Comparison of ENCODE assay signal across 8 cellular contexts in the genomic region with DNA sequence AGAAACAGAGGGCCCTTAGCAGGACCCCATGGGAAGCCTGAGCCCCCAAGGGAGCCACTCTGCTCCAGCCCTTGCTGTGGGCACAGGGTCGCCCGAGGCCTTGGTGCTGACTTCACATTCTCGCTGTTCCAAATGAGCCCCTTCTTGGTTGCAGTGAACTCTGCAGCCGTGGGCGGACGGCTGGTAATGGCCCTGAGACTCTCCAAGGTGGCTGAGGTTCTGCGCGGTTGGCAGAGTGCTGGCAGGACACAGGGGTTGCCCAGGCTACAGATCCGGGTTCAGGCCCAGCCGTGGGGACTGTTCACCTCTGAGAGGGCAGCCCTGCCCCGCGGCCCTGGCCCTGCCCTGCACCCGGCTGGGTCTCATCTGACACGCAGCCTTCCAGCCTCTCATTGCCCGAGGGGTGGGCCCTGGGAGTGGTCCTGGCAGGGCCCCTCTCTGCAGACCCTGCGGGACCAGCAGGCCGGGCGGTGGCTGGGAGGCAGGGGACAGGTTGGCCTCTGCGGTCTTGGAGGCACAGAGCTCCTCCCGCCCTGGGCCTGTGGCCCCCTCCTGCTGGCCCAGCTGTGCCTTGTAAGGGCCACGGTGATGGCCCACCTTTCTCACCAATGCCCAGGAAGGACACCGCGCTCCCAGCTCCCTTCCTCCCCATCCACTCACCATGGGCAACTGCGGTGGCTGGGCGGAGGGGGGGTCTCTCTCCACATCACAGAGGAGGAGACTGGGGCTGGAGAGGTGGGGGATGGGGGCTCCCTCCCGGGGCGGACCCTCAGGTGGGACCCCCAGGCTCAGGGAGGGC. TPM values are rescaled to one million over a fixed set of nuclear protein-coding genes. Genes with fewer than 3 reads are reported as not detected.
A peak's percentile ranks its signal among the peaks of the same experiment; 100 is the strongest.
DNase-seq lines count a peak whose midpoint lies in the region; ATAC-seq and TF ChIP-seq lines count a peak whose summit lies in the region.

No MANE protein-coding gene starts in this region.

- TF ChIP-seq CTCF in Panc1 (IDR thresholded peaks at IDR 0.05) = no peak
- TF ChIP-seq CTCF in transverse colon (IDR thresholded peaks at IDR 0.05) = no peak

- POLR2A ChIA-PET in Panc1 (lab: Charles Lee) = no interaction called here

- 70% methylated on average over 19 of the region's 27 CpGs; no CpG with 5 or more reads in 1 of the 2 donors for WGBS in transverse colon (ENCODE audit: low coverage in 1 of 2), 2 donors

- H3K27ac ChIP-seq in Panc1 (ENCODE audit: low read length) (no peak overlapping the region), transverse colon (peak overlapping the region in 3 of 4 donors; percentile 34 to 44 (median 38))

- CTCF ChIA-PET in Panc1 (lab: Charles Lee) = no interaction called here

- H3K27me3 ChIP-seq in Panc1 (ENCODE audit: control insufficient read depth, insufficient read depth, low read length) (no peaks in the 10 kb centered on the region), transverse colon (peaks cover 21% of the 10 kb centered on the region)

- H3K4me1 ChIP-seq in ES-I3 (ENCODE audit: insufficient read depth, low read length) (peaks cover 4% of the 10 kb centered on the region; the same call in 1 of the 2 replicates), Panc1 (ENCODE audit: control insufficient read depth, insufficient read depth, low read length) (no peaks in the 10 kb centered on the region; the same call in 1 of the 2 replicates), transverse colon (peaks cover 0 to 22% (median 10%) of the 10 kb centered on the region in 4 donors)

- in situ Hi-C loops in Panc1 (cut with HindIII; ENCODE audit: low pct_unique_long_range_greater_than_20kb, low sequenced_read_pairs) = no loop called here
- in situ Hi-C loops in transverse colon (cut with MboI; ENCODE audit: low pct_ligation_motif_present in 1 of 4, low pct_unique_long_range_greater_than_20kb in 1 of 4, low sequenced_read_pairs in 3 of 4) = no loop called here

- H3K4me3 ChIP-seq in Panc1 (ENCODE audit: low read depth in 2 of 2, low read length in 2 of 2) (no peak overlapping the region), transverse colon (peak overlapping the region in 3 of 4 donors; percentile 25 to 47 (median 39))

- H3K36me3 ChIP-seq in ES-I3 (ENCODE audit: insufficient read depth, low read length) = no peaks in the 10 kb centered on the region
- H3K36me3 ChIP-seq in Panc1 (ENCODE audit: control insufficient read depth, insufficient read depth, low read length) = no peaks in the 10 kb centered on the region
- no peaks in the 10 kb centered on the region for H3K36me3 ChIP-seq in transverse colon

- no peak for TF ChIP-seq EP300 in transverse colon (IDR thresholded peaks at IDR 0.05; ENCODE audit: low read depth)

- peak overlapping the region; percentile 46; the same call in 1 of the 2 replicates for H3K9ac ChIP-seq in ES-I3 (ENCODE audit: low read depth, low read length)

- no peak for TF ChIP-seq POLR2A in transverse colon (IDR thresholded peaks at IDR 0.05)

- H3K9me3 ChIP-seq in ES-I3 (ENCODE audit: control insufficient read depth, insufficient read depth, low read length) = no peaks in the 10 kb centered on the region
- no peaks in the 10 kb centered on the region for H3K9me3 ChIP-seq in Panc1 (ENCODE audit: control insufficient read depth, insufficient read depth, low read depth, low read length)
- H3K9me3 ChIP-seq in transverse colon = no peaks in the 10 kb centered on the region

- peak; percentile 84 for DNase-seq in H4 (ENCODE audit: low spot score)
- DNase-seq in Panc1 (ENCODE audit: low read depth, low spot score) = no peak
- DNase-seq in cardiac septum (ENCODE audit: low spot score) = peak; percentile 72
- DNase-seq in transverse colon = no peak
- no peak for DNase-seq in central memory CD4-positive, alpha-beta T cell

- intact Hi-C loops in Panc1 (cut with micrococcal nuclease; ENCODE audit: unreplicated experiment) = no loop called here
- intact Hi-C loops in cardiac septum (cut with DNase I) = no loop called here
- intact Hi-C loops in transverse colon (cut with DNase I; ENCODE audit: low total_unique reads) = no loop called here

- ATAC-seq in Panc1 = peak; percentile 20; the same call in 1 of the 2 replicates
- no peak for ATAC-seq in HG03565 (IDR thresholded peaks at IDR 0.05; ENCODE audit: unreplicated experiment)
- ATAC-seq in HG03521 (IDR thresholded peaks at IDR 0.05; ENCODE audit: unreplicated experiment) = no peak

- BruUV-seq in Panc1 (replicated peaks; lab: Mats Ljungman, UMichigan) = no TSS peak

RNA-seq across cellular contexts. Expression of a gene that starts 51.6 kb away (rescaled TPM):
- total RNA-seq in H4 (2014; rRNA removed; shearing (Covaris generic)) = 10.8 and 12.9 TPM in 2 replicates
- total RNA-seq in Panc1 (2021; ENCODE audit: unreplicated experiment) = 23.6 TPM
- 29.3 TPM for polyA plus RNA-seq in Panc1 (2012; ENCODE audit: insufficient read length)
- 0.73 TPM for total RNA-seq in cardiac septum
- 1 to 10 TPM; 1.3 to 8.8 (median 1.5) TPM for total RNA-seq in transverse colon

Comparison
In these comparisons a context has a peak if more than half of its experiments do, and no peak if none do; other contexts are left out.
1. DNase-seq: peak in H4 (single experiment) and cardiac septum (single experiment); none in Panc1 (single experiment), transverse colon (single experiment) and central memory CD4-positive, alpha-beta T cell (single experiment).
2. H3K4me3 ChIP-seq: peak in transverse colon (3 of 4); none in Panc1 (0 of 2).